Comparison of ENCODE assay signal across 3 cellular contexts in the genomic region with DNA sequence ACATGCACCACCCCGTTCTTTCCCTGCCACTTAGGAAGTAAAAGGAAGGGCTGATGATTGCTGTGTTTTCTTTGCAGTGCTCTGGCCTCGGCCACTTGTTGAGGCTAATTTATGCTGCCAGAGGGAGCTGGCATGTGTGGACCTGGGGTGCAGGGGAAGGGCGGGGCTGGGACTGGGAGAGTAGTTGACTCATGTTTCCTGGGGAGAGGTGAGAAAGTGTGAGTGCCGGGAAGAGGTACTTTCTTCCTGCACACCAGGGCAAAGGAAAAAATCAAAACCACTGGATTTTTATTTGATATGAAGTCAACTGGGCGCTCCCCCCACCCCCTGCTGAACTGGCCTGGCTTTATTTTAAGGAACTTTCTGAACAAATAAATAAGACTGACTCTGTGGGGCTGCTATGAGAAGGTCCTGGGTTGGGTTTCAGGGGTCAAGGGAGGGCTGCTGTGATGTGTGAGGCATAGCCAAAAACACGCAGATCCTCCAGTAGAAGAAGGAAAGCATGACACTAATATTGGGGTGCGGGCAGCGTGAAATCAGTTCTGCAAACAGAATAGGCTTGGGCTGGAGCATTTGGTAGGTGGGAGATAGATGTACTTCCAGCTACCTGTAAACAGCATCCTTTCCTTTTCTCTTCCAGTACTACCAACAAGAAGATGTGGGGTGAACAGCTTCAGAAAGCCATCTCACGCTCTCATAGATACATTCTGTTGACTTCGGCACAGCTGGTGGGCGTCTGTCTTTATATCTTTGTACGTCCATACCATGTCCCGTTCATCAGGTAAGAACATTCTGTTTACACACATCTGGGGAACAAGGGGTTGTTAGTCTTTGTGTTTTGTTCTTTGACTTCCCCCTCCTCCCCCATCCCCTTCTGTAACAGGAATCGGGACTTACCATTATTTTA.
A peak's percentile ranks its signal among the peaks of the same experiment; 100 is the strongest.
TF ChIP-seq lines count a peak whose summit lies in the region.

No MANE protein-coding gene starts in this region.

TF ChIP-seq in IMR-90, 13 proteins besides CTCF, POLR2A, EP300 and RAD21:
- TF ChIP-seq CHD1 (IDR thresholded peaks at IDR 0.05; ENCODE audit: low read depth, low read length) (no peak), FOS (IDR thresholded peaks at IDR 0.05; ENCODE audit: low read depth, low read length) (no peak), CEBPB (IDR thresholded peaks at IDR 0.05; ENCODE audit: low read depth, low read length) (no peak), ELK1 (IDR thresholded peaks at IDR 0.05; ENCODE audit: borderline replicate concordance, low read depth, low read length) (no peak), RCOR1 (IDR thresholded peaks at IDR 0.05; ENCODE audit: insufficient replicate concordance, low read length) (no peak), BHLHE40 (IDR thresholded peaks at IDR 0.05; ENCODE audit: low read depth, low read length) (peak; percentile 24; the same call in 1 of the 2 replicates), MAZ (IDR thresholded peaks at IDR 0.05; ENCODE audit: borderline replicate concordance, low read depth, low read length) (peak; percentile 27; the same call in 1 of the 2 replicates)

TF ChIP-seq in K562, 482 proteins besides CTCF, POLR2A, EP300 and RAD21 (continues in another document):
- TF ChIP-seq KLF6 (CRISPR knock-in tag; IDR thresholded peaks at IDR 0.05; ENCODE audit: borderline replicate concordance) (no peak), ZZZ3 (IDR thresholded peaks at IDR 0.05) (no peak), MAFK (IDR thresholded peaks at IDR 0.05; ENCODE audit: low read length) (no peak), CHAMP1 (IDR thresholded peaks at IDR 0.05) (no peak), ZNF436 (CRISPR knock-in tag; IDR thresholded peaks at IDR 0.05) (no peak), ZNF212 (CRISPR knock-in tag; IDR thresholded peaks at IDR 0.05) (no peak), MTF1 (CRISPR knock-in tag; IDR thresholded peaks at IDR 0.05; ENCODE audit: borderline replicate concordance) (no peak), EP400 (IDR thresholded peaks at IDR 0.05) (no peak), ZNF175 (CRISPR knock-in tag; IDR thresholded peaks at IDR 0.05; ENCODE audit: low read depth) (no peak), SP2 (IDR thresholded peaks at IDR 0.05; ENCODE audit: extremely low read depth, low read depth, low read length, poor library complexity, severe bottlenecking) (no peak), POLR3G (IDR thresholded peaks at IDR 0.05; ENCODE audit: extremely low read depth, insufficient read length, insufficient replicate concordance) (no peak)
- TF ChIP-seq, protein P1, sequence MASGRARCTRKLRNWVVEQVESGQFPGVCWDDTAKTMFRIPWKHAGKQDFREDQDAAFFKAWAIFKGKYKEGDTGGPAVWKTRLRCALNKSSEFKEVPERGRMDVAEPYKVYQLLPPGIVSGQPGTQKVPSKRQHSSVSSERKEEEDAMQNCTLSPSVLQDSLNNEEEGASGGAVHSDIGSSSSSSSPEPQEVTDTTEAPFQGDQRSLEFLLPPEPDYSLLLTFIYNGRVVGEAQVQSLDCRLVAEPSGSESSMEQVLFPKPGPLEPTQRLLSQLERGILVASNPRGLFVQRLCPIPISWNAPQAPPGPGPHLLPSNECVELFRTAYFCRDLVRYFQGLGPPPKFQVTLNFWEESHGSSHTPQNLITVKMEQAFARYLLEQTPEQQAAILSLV (tag; IDR thresholded peaks at IDR 0.05), result no peak
- TF ChIP-seq, protein P2, sequence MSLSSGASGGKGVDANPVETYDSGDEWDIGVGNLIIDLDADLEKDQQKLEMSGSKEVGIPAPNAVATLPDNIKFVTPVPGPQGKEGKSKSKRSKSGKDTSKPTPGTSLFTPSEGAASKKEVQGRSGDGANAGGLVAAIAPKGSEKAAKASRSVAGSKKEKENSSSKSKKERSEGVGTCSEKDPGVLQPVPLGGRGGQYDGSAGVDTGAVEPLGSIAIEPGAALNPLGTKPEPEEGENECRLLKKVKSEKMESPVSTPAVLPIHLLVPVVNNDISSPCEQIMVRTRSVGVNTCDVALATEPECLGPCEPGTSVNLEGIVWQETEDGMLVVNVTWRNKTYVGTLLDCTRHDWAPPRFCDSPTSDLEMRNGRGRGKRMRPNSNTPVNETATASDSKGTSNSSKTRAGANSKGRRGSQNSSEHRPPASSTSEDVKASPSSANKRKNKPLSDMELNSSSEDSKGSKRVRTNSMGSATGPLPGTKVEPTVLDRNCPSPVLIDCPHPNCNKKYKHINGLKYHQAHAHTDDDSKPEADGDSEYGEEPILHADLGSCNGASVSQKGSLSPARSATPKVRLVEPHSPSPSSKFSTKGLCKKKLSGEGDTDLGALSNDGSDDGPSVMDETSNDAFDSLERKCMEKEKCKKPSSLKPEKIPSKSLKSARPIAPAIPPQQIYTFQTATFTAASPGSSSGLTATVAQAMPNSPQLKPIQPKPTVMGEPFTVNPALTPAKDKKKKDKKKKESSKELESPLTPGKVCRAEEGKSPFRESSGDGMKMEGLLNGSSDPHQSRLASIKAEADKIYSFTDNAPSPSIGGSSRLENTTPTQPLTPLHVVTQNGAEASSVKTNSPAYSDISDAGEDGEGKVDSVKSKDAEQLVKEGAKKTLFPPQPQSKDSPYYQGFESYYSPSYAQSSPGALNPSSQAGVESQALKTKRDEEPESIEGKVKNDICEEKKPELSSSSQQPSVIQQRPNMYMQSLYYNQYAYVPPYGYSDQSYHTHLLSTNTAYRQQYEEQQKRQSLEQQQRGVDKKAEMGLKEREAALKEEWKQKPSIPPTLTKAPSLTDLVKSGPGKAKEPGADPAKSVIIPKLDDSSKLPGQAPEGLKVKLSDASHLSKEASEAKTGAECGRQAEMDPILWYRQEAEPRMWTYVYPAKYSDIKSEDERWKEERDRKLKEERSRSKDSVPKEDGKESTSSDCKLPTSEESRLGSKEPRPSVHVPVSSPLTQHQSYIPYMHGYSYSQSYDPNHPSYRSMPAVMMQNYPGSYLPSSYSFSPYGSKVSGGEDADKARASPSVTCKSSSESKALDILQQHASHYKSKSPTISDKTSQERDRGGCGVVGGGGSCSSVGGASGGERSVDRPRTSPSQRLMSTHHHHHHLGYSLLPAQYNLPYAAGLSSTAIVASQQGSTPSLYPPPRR (CRISPR knock-in tag; IDR thresholded peaks at IDR 0.05; ENCODE audit: borderline replicate concordance), result no peak

TF ChIP-seq in HepG2, 621 proteins besides CTCF, POLR2A, EP300 and RAD21:
- no peak for TF ChIP-seq ISX (CRISPR knock-in tag; conservative IDR thresholded peaks at IDR 0.05)
- TF ChIP-seq CHCHD3 (CRISPR knock-in tag; IDR thresholded peaks at IDR 0.05), result no peak
- TF ChIP-seq RBM22 (optimal IDR thresholded peaks at IDR 0.05; ENCODE audit: low read length), result peak; percentile 77
- TF ChIP-seq POLR2G (IDR thresholded peaks at IDR 0.05; ENCODE audit: low read depth, low read length), result 0 out of 2 replicates have a peak, but pooled peaks have one; percentile 14
- TF ChIP-seq ZNF598 (CRISPR knock-in tag; IDR thresholded peaks at IDR 0.05; ENCODE audit: borderline replicate concordance), result no peak
